In the genomic region with DNA sequence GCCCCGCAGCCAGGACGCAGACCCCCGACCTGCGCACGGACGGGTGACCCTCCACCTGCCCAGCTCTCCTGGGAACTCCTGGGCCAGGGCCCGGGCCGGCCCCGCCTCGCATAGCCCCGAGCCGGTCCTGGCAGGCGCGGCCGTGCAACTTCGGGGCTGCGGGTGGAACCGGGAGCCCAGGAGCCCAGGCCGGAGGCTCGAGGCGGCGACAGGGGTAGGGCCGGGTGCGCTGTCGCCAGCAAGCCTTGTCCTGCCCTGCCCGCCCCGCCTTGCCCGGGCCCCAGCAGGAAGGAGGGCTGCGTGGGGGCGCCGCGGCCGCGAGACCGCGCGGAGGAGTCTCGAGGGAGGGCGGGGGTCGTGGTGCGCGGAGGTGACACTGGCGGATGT, we compare ENCODE assay signal across 8 cellular contexts. TPM values are rescaled to one million over a fixed set of nuclear protein-coding genes. Genes with fewer than 3 reads are reported as not detected.
DNase-seq lines count a peak whose midpoint lies in the region; ATAC-seq and TF ChIP-seq lines count a peak whose summit lies in the region.

No MANE protein-coding gene starts in this region.

- TF ChIP-seq CTCF in body of pancreas (IDR thresholded peaks at IDR 0.05) = no peak
- TF ChIP-seq CTCF in right lobe of liver (IDR thresholded peaks at IDR 0.05) = no peak
- no peak for TF ChIP-seq CTCF in upper lobe of right lung (IDR thresholded peaks at IDR 0.05)

- ATAC-seq in HG03108 (IDR thresholded peaks at IDR 0.05; ENCODE audit: unreplicated experiment) (peak; percentile 25), body of pancreas (peak; percentile 7), right lobe of liver (peak in 2 of 4 donors; percentile 32 to 34), upper lobe of right lung (peak; percentile 50)

- H3K27me3 ChIP-seq in body of pancreas (no peaks in the 10 kb centered on the region), right lobe of liver (no peaks in the 10 kb centered on the region), upper lobe of right lung (no peaks in the 10 kb centered on the region)

- H3K9me3 ChIP-seq in body of pancreas (no peaks in the 10 kb centered on the region), right lobe of liver (no peaks in the 10 kb centered on the region), upper lobe of right lung (no peaks in the 10 kb centered on the region)

- intact Hi-C loops in body of pancreas (cut with DNase I) = no loop called here
- intact Hi-C loops in right lobe of liver (cut with DNase I) = no loop called here
- intact Hi-C loops in upper lobe of right lung (cut with DNase I) = no loop called here

- H3K4me1 ChIP-seq in body of pancreas (peaks cover 57% of the 10 kb centered on the region), right lobe of liver (peaks cover 0 to 13% (median 3%) of the 10 kb centered on the region in 4 donors), upper lobe of right lung (peaks cover 12% of the 10 kb centered on the region)

- no peaks in the 10 kb centered on the region for H3K36me3 ChIP-seq in body of pancreas (replicated peaks in 1 of 2; ENCODE audit: insufficient read depth in 1 of 2, low read depth in 2 of 2)
- H3K36me3 ChIP-seq in right lobe of liver = no peaks in the 10 kb centered on the region
- no peaks in the 10 kb centered on the region for H3K36me3 ChIP-seq in upper lobe of right lung

- DNase-seq in body of pancreas (no peak), right lobe of liver (no peak), upper lobe of right lung (no peak), DMS114 treated with DMSO at 0.1 percent for 48 hours (lab: John Stamatoyannopoulos, UW; ENCODE audit: unreplicated experiment) (no peak), NCI-H446 treated with DMSO at 0.1 percent for 48 hours (lab: John Stamatoyannopoulos, UW) (no peak), AG08396 (ENCODE audit: low spot score) (no peak)

- 0% methylated on average over 43 of the region's 43 CpGs; no CpG with 5 or more reads in 1 of the 2 donors for WGBS in body of pancreas, 2 donors
- WGBS in right lobe of liver (ENCODE audit: insufficient coverage, low coverage, low lambda C conversion rate, missing lambda C conversion rate) = 0% methylated on average over 6 of the region's 43 CpGs

- H3K4me3 ChIP-seq in GM08714 (ENCODE audit: low read length) (peak overlapping the region; percentile 84), body of pancreas (peak overlapping the region; percentile 53 to 98), right lobe of liver (peak overlapping the region; percentile 95 to 98 (median 96)), upper lobe of right lung (peak overlapping the region; percentile 98)

- no peak for TF ChIP-seq POLR2A in body of pancreas (IDR thresholded peaks at IDR 0.05)
- no peak for TF ChIP-seq POLR2A in right lobe of liver (IDR thresholded peaks at IDR 0.05)

- peak overlapping the region; percentile 30 to 89 (median 78) for H3K27ac ChIP-seq in body of pancreas
- peak overlapping the region in 2 of 3 donors; percentile 44 to 51 for H3K27ac ChIP-seq in right lobe of liver
- peak overlapping the region; percentile 85 for H3K27ac ChIP-seq in upper lobe of right lung

RNA-seq across cellular contexts. Expression of a gene that starts 0.4 kb away (rescaled TPM):
- 10 to 100 TPM; 15.8 to 20.1 TPM for total RNA-seq in body of pancreas
- 10 to 100 TPM; 10.9 to 20.0 (median 13.8) TPM for total RNA-seq in right lobe of liver
- total RNA-seq in upper lobe of right lung = 19.0 TPM

RNA-seq across cellular contexts. Expression of a gene that starts 11.2 kb away (rescaled TPM):
- total RNA-seq in body of pancreas (1 to 10 TPM; 2.6 to 3.3 TPM), right lobe of liver (under 1 TPM in 3 of 6 experiments, not detected in 3; 0.07 to 0.13 (median 0.09) TPM), upper lobe of right lung (0.81 TPM)
